Comparison of ENCODE assay signal across 21 cellular contexts in the genomic region with DNA sequence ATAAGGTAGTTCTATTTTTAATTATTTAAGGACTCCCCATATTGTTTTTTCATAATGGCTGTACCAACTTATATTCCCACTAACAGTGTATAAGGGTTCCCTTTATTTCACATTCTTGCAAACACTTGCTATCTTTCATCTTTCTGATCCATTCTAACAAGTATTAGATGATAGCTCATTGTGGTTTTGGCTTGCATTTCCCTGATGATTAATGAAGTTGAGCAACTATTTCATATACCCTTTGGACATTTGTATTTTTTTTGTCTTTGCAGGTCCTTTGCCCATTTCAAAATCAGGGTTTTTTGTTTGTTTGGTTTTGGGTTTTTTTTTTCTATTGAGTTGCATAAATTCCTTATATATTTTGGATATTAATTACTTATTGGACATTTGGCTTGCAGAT.
A peak's percentile ranks its signal among the peaks of the same experiment; 100 is the strongest.
DNase-seq lines count a peak whose midpoint lies in the region; ATAC-seq and TF ChIP-seq lines count a peak whose summit lies in the region.
"Had no signal": no experiment of that assay in that cellular context is flagged by ENCODE, and none has a peak within 500 bp of the region (broad histone marks: within the 10 kb centered on the region; RNA-seq: fewer than 3 reads in every experiment).

No MANE protein-coding gene starts in this region.

- no peaks in the 10 kb centered on the region for H3K36me3 ChIP-seq in vagina
- H3K36me3 ChIP-seq: cardiac muscle cell, gastrocnemius medialis had no signal

- POLR2A ChIA-PET in activated CD4-positive, alpha-beta memory T cell treated with anti-CD3 and anti-CD28 coated beads, Interleukin-2, amount 10 ng/mL, durations not matched to agents 7 days and 5 days (lab: Charles Lee), result no interaction called here

- peaks cover 22% of the 10 kb centered on the region for H3K4me1 Mint-ChIP-seq in stimulated activated effector memory CD8-positive, alpha-beta T cell treated with anti-CD3 and anti-CD28 coated beads, Interleukin-12 subunit alpha, Interleukin-12 subunit beta, amount 100 ng/mL, for 72 hours
- peaks cover 11% of the 10 kb centered on the region for H3K4me1 Mint-ChIP-seq in activated CD4-positive, alpha-beta memory T cell treated with anti-CD3 and anti-CD28 coated beads, Interleukin-2, amount 10 ng/mL, durations not matched to agents 7 days and 5 days

- no peaks in the 10 kb centered on the region for H3K9me3 ChIP-seq in vagina
- H3K9me3 ChIP-seq: gastrocnemius medialis had no signal

- no peak for ATAC-seq in stimulated activated effector memory CD8-positive, alpha-beta T cell treated with anti-CD3 and anti-CD28 coated beads, Interleukin-12 subunit alpha, Interleukin-12 subunit beta, amount 100 ng/mL, for 72 hours
- ATAC-seq in left lobe of liver, result no peak
- ATAC-seq: activated CD4-positive, CD25-positive, alpha-beta regulatory T cell treated with anti-CD3 and anti-CD28 coated beads, Interleukin-2, amount 50 U/mL, for 24 hours; gastrocnemius medialis had no signal

- H3K4me1 ChIP-seq in vagina, result no peaks in the 10 kb centered on the region
- H3K4me1 ChIP-seq: gastrocnemius medialis, parathyroid adenoma had no signal

- no peaks in the 10 kb centered on the region for H3K9me3 Mint-ChIP-seq in stimulated activated effector memory CD8-positive, alpha-beta T cell treated with anti-CD3 and anti-CD28 coated beads, Interleukin-12 subunit alpha, Interleukin-12 subunit beta, amount 100 ng/mL, for 72 hours
- no peaks in the 10 kb centered on the region for H3K9me3 Mint-ChIP-seq in activated CD4-positive, alpha-beta memory T cell treated with anti-CD3 and anti-CD28 coated beads, Interleukin-2, amount 10 ng/mL, durations not matched to agents 7 days and 5 days

- peak; percentile 50 for DNase-seq in GM04504 (ENCODE audit: low read depth)
- peak; percentile 34 for DNase-seq in RKO (ENCODE audit: low spot score)
- peak; percentile 87 for DNase-seq in fibroblast of mammary gland (ENCODE audit: low read depth)
- DNase-seq in stimulated activated effector memory CD8-positive, alpha-beta T cell treated with anti-CD3 and anti-CD28 coated beads, Interleukin-12 subunit alpha, Interleukin-12 subunit beta, amount 100 ng/mL, for 72 hours (ENCODE audit: low spot score in 2 of 2), result no peak
- no peak for DNase-seq in left lobe of liver (ENCODE audit: low spot score)
- no peak for DNase-seq in activated CD4-positive, alpha-beta memory T cell treated with anti-CD3 and anti-CD28 coated beads, Interleukin-2, amount 10 ng/mL, durations not matched to agents 7 days and 5 days
- DNase-seq in vagina (ENCODE audit: extremely low spot score in 2 of 2), result no peak
- DNase-seq: activated naive CD4-positive, alpha-beta T cell; effector CD4-positive, alpha-beta T cell; gastrocnemius medialis; Kasumi-1; NCI-H1417 treated with DMSO at 0.1 percent for 48 hours; NCI-H2227 treated with DMSO at 0.1 percent for 48 hours; NK-92 treated with Interleukin-12 subunit alpha and Interleukin-12 subunit beta, amount 100 ng/mL, for 24 hours; SHP77; T-helper 2 cell had no signal

- H3K27me3 ChIP-seq in vagina, result no peaks in the 10 kb centered on the region
- H3K27me3 ChIP-seq: cardiac muscle cell, gastrocnemius medialis had no signal

- H3K4me3 ChIP-seq in fibroblast of mammary gland (ENCODE audit: control insufficient read depth, low read depth, low read length), result no peak overlapping the region
- H3K4me3 ChIP-seq in vagina, result no peak overlapping the region
- H3K4me3 ChIP-seq: cardiac muscle cell, gastrocnemius medialis, skin epidermis had no signal

- intact Hi-C loops in vagina (cut with DNase I), result no loop called here

- no peak overlapping the region for H3K4me3 Mint-ChIP-seq in stimulated activated effector memory CD8-positive, alpha-beta T cell treated with anti-CD3 and anti-CD28 coated beads, Interleukin-12 subunit alpha, Interleukin-12 subunit beta, amount 100 ng/mL, for 72 hours
- H3K4me3 Mint-ChIP-seq in activated CD4-positive, alpha-beta memory T cell treated with anti-CD3 and anti-CD28 coated beads, Interleukin-2, amount 10 ng/mL, durations not matched to agents 7 days and 5 days, result no peak overlapping the region

- peak overlapping the region; percentile 58 for H3K27ac Mint-ChIP-seq in stimulated activated effector memory CD8-positive, alpha-beta T cell treated with anti-CD3 and anti-CD28 coated beads, Interleukin-12 subunit alpha, Interleukin-12 subunit beta, amount 100 ng/mL, for 72 hours
- no peak overlapping the region for H3K27ac Mint-ChIP-seq in activated CD4-positive, alpha-beta memory T cell treated with anti-CD3 and anti-CD28 coated beads, Interleukin-2, amount 10 ng/mL, durations not matched to agents 7 days and 5 days

- TF ChIP-seq CTCF in fibroblast of mammary gland (conservative IDR thresholded peaks at IDR 0.05; ENCODE audit: control insufficient read depth, insufficient read depth, low read depth, low read length), result no peak
- TF ChIP-seq CTCF in vagina (IDR thresholded peaks at IDR 0.05), result no peak

- H3K27me3 Mint-ChIP-seq in activated CD4-positive, alpha-beta memory T cell treated with anti-CD3 and anti-CD28 coated beads, Interleukin-2, amount 10 ng/mL, durations not matched to agents 7 days and 5 days, result no peaks in the 10 kb centered on the region

- no peak for TF ChIP-seq POLR2A in vagina (IDR thresholded peaks at IDR 0.05)

- peaks cover 6% of the 10 kb centered on the region for H3K36me3 Mint-ChIP-seq in stimulated activated effector memory CD8-positive, alpha-beta T cell treated with anti-CD3 and anti-CD28 coated beads, Interleukin-12 subunit alpha, Interleukin-12 subunit beta, amount 100 ng/mL, for 72 hours
- H3K36me3 Mint-ChIP-seq in activated CD4-positive, alpha-beta memory T cell treated with anti-CD3 and anti-CD28 coated beads, Interleukin-2, amount 10 ng/mL, durations not matched to agents 7 days and 5 days (ENCODE audit: low read depth), result no peaks in the 10 kb centered on the region

- no peak overlapping the region for H3K27ac ChIP-seq in vagina
- H3K27ac ChIP-seq: cardiac muscle cell, gastrocnemius medialis, HL-60, parathyroid adenoma, skin epidermis had no signal

- CTCF ChIA-PET in activated CD4-positive, alpha-beta memory T cell treated with anti-CD3 and anti-CD28 coated beads, Interleukin-2, amount 10 ng/mL, durations not matched to agents 7 days and 5 days (lab: Charles Lee), result no interaction called here

Comparison
In these comparisons a context has a peak if more than half of its experiments do, and no peak if none do; other contexts are left out.
1. DNase-seq: peak in GM04504 (single experiment), RKO (single experiment) and fibroblast of mammary gland (single experiment); none in stimulated activated effector memory CD8-positive, alpha-beta T cell treated with anti-CD3 and anti-CD28 coated beads, Interleukin-12 subunit alpha, Interleukin-12 subunit beta, amount 100 ng/mL, for 72 hours (0 of 2), left lobe of liver (single experiment), activated CD4-positive, alpha-beta memory T cell treated with anti-CD3 and anti-CD28 coated beads, Interleukin-2, amount 10 ng/mL, durations not matched to agents 7 days and 5 days (single experiment) and vagina (0 of 2).